1 cellular context compared by ENCODE assay signal in genomic region chr20:62914436-62914835, GRCh38.
TF ChIP-seq lines count a peak whose summit lies in the region.

No MANE protein-coding gene starts in this region.

TF ChIP-seq in HepG2, 621 proteins besides CTCF, POLR2A, EP300 and RAD21:
- TF ChIP-seq ZNF772 (CRISPR knock-in tag; IDR thresholded peaks at IDR 0.05): no peak
- TF ChIP-seq MXI1 (IDR thresholded peaks at IDR 0.05; ENCODE audit: borderline replicate concordance, low read depth, low read length): 0 out of 3 replicates have a peak, but pooled peaks have one; percentile 7
- TF ChIP-seq ZBTB33 (CRISPR knock-in tag; IDR thresholded peaks at IDR 0.05): 0 out of 2 replicates have a peak, but pooled peaks have one; percentile 11
- TF ChIP-seq ZBTB1 (CRISPR knock-in tag; IDR thresholded peaks at IDR 0.05; ENCODE audit: borderline replicate concordance): no peak
- peak; percentile 13; the same call in 1 of the 2 replicates for TF ChIP-seq GMEB1 (CRISPR knock-in tag; IDR thresholded peaks at IDR 0.05; ENCODE audit: borderline replicate concordance)
- no peak for TF ChIP-seq ARID2 (CRISPR knock-in tag; IDR thresholded peaks at IDR 0.05; ENCODE audit: borderline replicate concordance)
- peak; percentile 40; the same call in 1 of the 2 replicates for TF ChIP-seq ZNF768 (CRISPR knock-in tag; IDR thresholded peaks at IDR 0.05)
- 0 out of 2 replicates have a peak, but pooled peaks have one; percentile 30 for TF ChIP-seq ZNF687 (CRISPR knock-in tag; IDR thresholded peaks at IDR 0.05)
- TF ChIP-seq KDM2A (CRISPR knock-in tag; IDR thresholded peaks at IDR 0.05; ENCODE audit: borderline replicate concordance, low read depth): peak; percentile 27; the same call in 1 of the 2 replicates
- 0 out of 2 replicates have a peak, but pooled peaks have one; percentile 46 for TF ChIP-seq GLI4 (CRISPR knock-in tag; IDR thresholded peaks at IDR 0.05; ENCODE audit: borderline replicate concordance)
- TF ChIP-seq ZNF574 (CRISPR knock-in tag; IDR thresholded peaks at IDR 0.05): 0 out of 2 replicates have a peak, but pooled peaks have one; percentile 9
- TF ChIP-seq ZNF350 (CRISPR knock-in tag; IDR thresholded peaks at IDR 0.05; ENCODE audit: borderline replicate concordance, low read depth): peak; percentile 38; the same call in 1 of the 2 replicates
- TF ChIP-seq ZNF883 (CRISPR knock-in tag; IDR thresholded peaks at IDR 0.05; ENCODE audit: not compliant biosample characterization): peak; percentile 19
- peak; percentile 9; the same call in 1 of the 2 replicates for TF ChIP-seq KDM5B (CRISPR knock-in tag; IDR thresholded peaks at IDR 0.05; ENCODE audit: borderline replicate concordance)
- TF ChIP-seq ZMYM4 (CRISPR knock-in tag; IDR thresholded peaks at IDR 0.05): no peak
- TF ChIP-seq HMGXB3 (CRISPR knock-in tag; IDR thresholded peaks at IDR 0.05; ENCODE audit: borderline replicate concordance): no peak
- TF ChIP-seq ZNF780A (CRISPR knock-in tag; IDR thresholded peaks at IDR 0.05): no peak
- TF ChIP-seq KDM5A (IDR thresholded peaks at IDR 0.05; ENCODE audit: borderline replicate concordance, low read length): peak; percentile 5; the same call in 1 of the 2 replicates
